Comparison of ENCODE assay signal across 2 cellular contexts in the genomic region with DNA sequence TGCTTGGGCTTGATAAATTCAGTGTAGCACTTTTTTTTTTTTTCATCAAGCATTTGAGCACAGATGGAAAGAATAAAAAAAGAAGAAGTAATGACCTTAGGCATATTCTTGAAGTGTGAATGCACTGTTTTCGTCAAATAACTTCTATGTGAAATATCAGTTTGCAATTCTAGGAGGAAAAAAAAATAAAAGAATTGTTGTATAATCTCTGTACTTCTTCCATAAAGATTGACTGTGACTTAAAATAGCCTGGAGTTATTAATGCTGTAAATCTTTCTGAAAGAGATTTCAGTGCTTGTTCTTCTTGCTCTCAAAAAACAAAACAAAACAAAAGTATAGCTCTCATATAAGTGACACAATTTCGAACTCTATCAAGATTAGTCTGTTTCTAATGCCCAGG.
TF ChIP-seq lines count a peak whose summit lies in the region.

No MANE protein-coding gene starts in this region.

TF ChIP-seq in SK-N-SH treated with all-trans-retinoic acid at 6 μM for 48 hours, 23 proteins besides CTCF, POLR2A, EP300 and RAD21 (continued from another document):
- TF ChIP-seq, protein P1, sequence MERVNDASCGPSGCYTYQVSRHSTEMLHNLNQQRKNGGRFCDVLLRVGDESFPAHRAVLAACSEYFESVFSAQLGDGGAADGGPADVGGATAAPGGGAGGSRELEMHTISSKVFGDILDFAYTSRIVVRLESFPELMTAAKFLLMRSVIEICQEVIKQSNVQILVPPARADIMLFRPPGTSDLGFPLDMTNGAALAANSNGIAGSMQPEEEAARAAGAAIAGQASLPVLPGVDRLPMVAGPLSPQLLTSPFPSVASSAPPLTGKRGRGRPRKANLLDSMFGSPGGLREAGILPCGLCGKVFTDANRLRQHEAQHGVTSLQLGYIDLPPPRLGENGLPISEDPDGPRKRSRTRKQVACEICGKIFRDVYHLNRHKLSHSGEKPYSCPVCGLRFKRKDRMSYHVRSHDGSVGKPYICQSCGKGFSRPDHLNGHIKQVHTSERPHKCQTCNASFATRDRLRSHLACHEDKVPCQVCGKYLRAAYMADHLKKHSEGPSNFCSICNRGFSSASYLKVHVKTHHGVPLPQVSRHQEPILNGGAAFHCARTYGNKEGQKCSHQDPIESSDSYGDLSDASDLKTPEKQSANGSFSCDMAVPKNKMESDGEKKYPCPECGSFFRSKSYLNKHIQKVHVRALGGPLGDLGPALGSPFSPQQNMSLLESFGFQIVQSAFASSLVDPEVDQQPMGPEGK (CRISPR knock-in tag; IDR thresholded peaks at IDR 0.05; ENCODE audit: borderline replicate concordance): no peak
- TF ChIP-seq BACH2 (CRISPR knock-in tag; IDR thresholded peaks at IDR 0.05; ENCODE audit: borderline replicate concordance): no peak
- no peak for TF ChIP-seq ZC3H10 (CRISPR knock-in tag; IDR thresholded peaks at IDR 0.05)
- no peak for TF ChIP-seq ZFP3 (CRISPR knock-in tag; IDR thresholded peaks at IDR 0.05)

TF ChIP-seq in SK-N-SH, 30 proteins besides CTCF, POLR2A, EP300 and RAD21:
- TF ChIP-seq IRF3 (IDR thresholded peaks at IDR 0.05; ENCODE audit: low read depth, low read length): no peak
- no peak for TF ChIP-seq TEAD4 (IDR thresholded peaks at IDR 0.05; ENCODE audit: borderline replicate concordance, insufficient read depth)
- TF ChIP-seq GABPA (IDR thresholded peaks at IDR 0.05; ENCODE audit: low read depth): no peak
- TF ChIP-seq, protein P2, sequence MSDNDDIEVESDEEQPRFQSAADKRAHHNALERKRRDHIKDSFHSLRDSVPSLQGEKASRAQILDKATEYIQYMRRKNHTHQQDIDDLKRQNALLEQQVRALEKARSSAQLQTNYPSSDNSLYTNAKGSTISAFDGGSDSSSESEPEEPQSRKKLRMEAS (IDR thresholded peaks at IDR 0.05; ENCODE audit: low read depth): no peak
- no peak for TF ChIP-seq NRF1 (IDR thresholded peaks at IDR 0.05; ENCODE audit: low read depth, low read length)
